ENCODE assay signal across 8 cellular contexts in genomic region chr15:63238796-63239195, GRCh38. TPM values are rescaled to one million over a fixed set of nuclear protein-coding genes. Genes with fewer than 3 reads are reported as not detected.
DNase-seq lines count a peak whose midpoint lies in the region; ATAC-seq and TF ChIP-seq lines count a peak whose summit lies in the region.

No MANE protein-coding gene starts in this region.

- no peak overlapping the region for H3K27ac Mint-ChIP-seq in activated naive CD4-positive, alpha-beta T cell treated with anti-CD3 and anti-CD28 coated beads, Interleukin-2, amount 50 U/mL, for 24 hours
- H3K27ac Mint-ChIP-seq in brain: peak overlapping the region; percentile 16 to 94 (median 51)
- H3K27ac Mint-ChIP-seq in stimulated activated effector memory CD8-positive, alpha-beta T cell treated with anti-CD3 and anti-CD28 coated beads, Interleukin-12 subunit alpha, Interleukin-12 subunit beta, amount 100 ng/mL, for 72 hours: no peak overlapping the region

- peaks cover 86% of the 10 kb centered on the region for H3K4me1 Mint-ChIP-seq in activated naive CD4-positive, alpha-beta T cell treated with anti-CD3 and anti-CD28 coated beads, Interleukin-2, amount 50 U/mL, for 24 hours
- peaks cover 76% of the 10 kb centered on the region for H3K4me1 Mint-ChIP-seq in brain
- H3K4me1 Mint-ChIP-seq in stimulated activated effector memory CD8-positive, alpha-beta T cell treated with anti-CD3 and anti-CD28 coated beads, Interleukin-12 subunit alpha, Interleukin-12 subunit beta, amount 100 ng/mL, for 72 hours: peaks cover 80% of the 10 kb centered on the region

- peak overlapping the region; percentile 2 for H3K4me3 Mint-ChIP-seq in activated naive CD4-positive, alpha-beta T cell treated with anti-CD3 and anti-CD28 coated beads, Interleukin-2, amount 50 U/mL, for 24 hours
- no peak overlapping the region for H3K4me3 Mint-ChIP-seq in brain
- H3K4me3 Mint-ChIP-seq in stimulated activated effector memory CD8-positive, alpha-beta T cell treated with anti-CD3 and anti-CD28 coated beads, Interleukin-12 subunit alpha, Interleukin-12 subunit beta, amount 100 ng/mL, for 72 hours: no peak overlapping the region

- DNase-seq in activated naive CD4-positive, alpha-beta T cell treated with anti-CD3 and anti-CD28 coated beads, Interleukin-2, amount 50 U/mL, for 16 hours: no peak
- DNase-seq in LHCN-M2 (ENCODE audit: low read depth) (peak; percentile 97), RPMI8226 (no peak)
- peak in 1 of 2 donors; percentile 70 for DNase-seq in stimulated activated effector memory CD8-positive, alpha-beta T cell treated with anti-CD3 and anti-CD28 coated beads, Interleukin-12 subunit alpha, Interleukin-12 subunit beta, amount 100 ng/mL, for 72 hours (ENCODE audit: low spot score in 2 of 2)

- peaks cover 5% of the 10 kb centered on the region for H3K9me3 Mint-ChIP-seq in activated naive CD4-positive, alpha-beta T cell treated with anti-CD3 and anti-CD28 coated beads, Interleukin-2, amount 50 U/mL, for 24 hours
- H3K9me3 Mint-ChIP-seq in brain: peaks cover 9 to 43% (median 21%) of the 10 kb centered on the region in 5 experiments
- H3K9me3 Mint-ChIP-seq in stimulated activated effector memory CD8-positive, alpha-beta T cell treated with anti-CD3 and anti-CD28 coated beads, Interleukin-12 subunit alpha, Interleukin-12 subunit beta, amount 100 ng/mL, for 72 hours: no peaks in the 10 kb centered on the region

- no peaks in the 10 kb centered on the region for H3K27me3 Mint-ChIP-seq in activated naive CD4-positive, alpha-beta T cell treated with anti-CD3 and anti-CD28 coated beads, Interleukin-2, amount 50 U/mL, for 24 hours
- peaks cover 3% of the 10 kb centered on the region for H3K27me3 Mint-ChIP-seq in brain

- no peak for TF ChIP-seq CTCF in brain (conservative IDR thresholded peaks at IDR 0.05)

- H3K36me3 Mint-ChIP-seq in activated naive CD4-positive, alpha-beta T cell treated with anti-CD3 and anti-CD28 coated beads, Interleukin-2, amount 50 U/mL, for 24 hours: peaks cover 27% of the 10 kb centered on the region
- H3K36me3 Mint-ChIP-seq in brain: peaks cover 57% of the 10 kb centered on the region
- peaks cover 79% of the 10 kb centered on the region for H3K36me3 Mint-ChIP-seq in stimulated activated effector memory CD8-positive, alpha-beta T cell treated with anti-CD3 and anti-CD28 coated beads, Interleukin-12 subunit alpha, Interleukin-12 subunit beta, amount 100 ng/mL, for 72 hours

- peak; percentile 99 for ATAC-seq in stimulated activated effector memory CD8-positive, alpha-beta T cell treated with anti-CD3 and anti-CD28 coated beads, Interleukin-12 subunit alpha, Interleukin-12 subunit beta, amount 100 ng/mL, for 72 hours
- ATAC-seq in HG02840 (IDR thresholded peaks at IDR 0.05; ENCODE audit: low FRiP score, unreplicated experiment): no peak
- ATAC-seq in HG02642 (IDR thresholded peaks at IDR 0.05; ENCODE audit: poor library complexity, unreplicated experiment): no peak

RNA-seq across cellular contexts. Expression of gene APH1B, which starts 38.6 kb away (rescaled TPM):
- 27.3 and 32.8 TPM in 2 replicates for total RNA-seq in LHCN-M2 (2014; rRNA removed)
- 17.8 TPM for polyA plus RNA-seq in LHCN-M2 (2012)
- 12.2 TPM for polyA plus RNA-seq in brain (ENCODE audit: insufficient read depth, low read depth, low replicate concordance)

RNA-seq across cellular contexts. Expression of gene RAB8B, which starts 49.4 kb away (rescaled TPM):
- total RNA-seq in LHCN-M2 (2014; rRNA removed): 34.6 and 39.1 TPM in 2 replicates
- polyA plus RNA-seq in LHCN-M2 (2012): 18.0 TPM
- 3.1 TPM for polyA plus RNA-seq in brain (ENCODE audit: insufficient read depth, low read depth, low replicate concordance)

Comparison
In these comparisons a context has a peak if more than half of its experiments do, and no peak if none do; other contexts are left out.
1. H3K27ac Mint-ChIP-seq: peak in brain (5 of 5); none in activated naive CD4-positive, alpha-beta T cell treated with anti-CD3 and anti-CD28 coated beads, Interleukin-2, amount 50 U/mL, for 24 hours (single experiment) and stimulated activated effector memory CD8-positive, alpha-beta T cell treated with anti-CD3 and anti-CD28 coated beads, Interleukin-12 subunit alpha, Interleukin-12 subunit beta, amount 100 ng/mL, for 72 hours (single experiment).